Comparison of ENCODE assay signal across 8 cellular contexts in genomic region chr5:134758504-134759341, GRCh38. TPM values are rescaled to one million over a fixed set of nuclear protein-coding genes. Genes with fewer than 3 reads are reported as not detected.
DNase-seq lines count a peak whose midpoint lies in the region; ATAC-seq and TF ChIP-seq lines count a peak whose summit lies in the region.

DDX46 (plus strand) TSS chr5:134758779; CDS start chr5:134758939, 160 bp downstream.

- H3K36me3 ChIP-seq in PC-3 (ENCODE audit: low read depth, low read length) (no peaks in the 10 kb centered on the region), muscle layer of colon (ENCODE audit: insufficient read depth, low read length) (peaks cover 3% of the 10 kb centered on the region)

- H3K27me3 ChIP-seq in PC-3 (ENCODE audit: low read length), result no peaks in the 10 kb centered on the region
- no peaks in the 10 kb centered on the region for H3K27me3 ChIP-seq in muscle layer of colon (ENCODE audit: control insufficient read depth in 1 of 2, insufficient read depth in 2 of 2, low read length in 2 of 2)

- H3K27ac ChIP-seq in PC-3 (ENCODE audit: low read length) (peak within 1 kb of the TSS; percentile 25), muscle layer of colon (ENCODE audit: low read depth, low read length) (peak within 1 kb of the TSS; percentile 78)

- no peaks in the 10 kb centered on the region for H3K9me2 ChIP-seq in PC-3 (replicated peaks; ENCODE audit: low read length)

- BruUV-seq in PC-3 (replicated peaks; lab: Mats Ljungman, UMichigan), result no TSS peak

- H3F3A ChIP-seq in PC-3 (ENCODE audit: low read length, unreplicated experiment), result no peaks in the 10 kb centered on the region

- ATAC-seq in GM21576 (IDR thresholded peaks at IDR 0.05; ENCODE audit: unreplicated experiment), result peak; percentile 97
- ATAC-seq in PC-3, result peak; percentile 98

- intact Hi-C loops in PC-3 (cut with micrococcal nuclease), result loop anchor here (2.0 kb wide), 1 partner anchor 20 kb away; the partner anchor contains the start of gene CAMLG

- peak; percentile 98 for DNase-seq in DMS53 (lab: John Stamatoyannopoulos, UW)
- peak; percentile 84 for DNase-seq in Jurkat, Clone E6-1 (ENCODE audit: low read depth, low spot score)
- peak; percentile 90 for DNase-seq in PC-3
- peak; percentile 95 for DNase-seq in activated T-cell treated with anti-CD3 and anti-CD28 coated beads, Interleukin-2, amount 50 U/mL, for 1 hour
- DNase-seq in epithelial cell of proximal tubule (ENCODE audit: low read depth), result no peak
- DNase-seq in stimulated activated CD8-positive, alpha-beta memory T cell treated with anti-CD3 and anti-CD28 coated beads, Interleukin-7, amount 100 ng/mL, for 24 hours (ENCODE audit: low read depth), result peak; percentile 89

- CTCF ChIA-PET in PC-3 (lab: Charles Lee), result interaction anchor here (0.5 to 0.6 kb wide), 2 partner anchors 84 to 214 kb away, joined by 3 read pairs; no protein-coding TSS in a partner anchor

- peaks cover 12% of the 10 kb centered on the region for H4K20me1 ChIP-seq in PC-3 (ENCODE audit: low read length)

- peaks cover 16% of the 10 kb centered on the region for H3K4me1 ChIP-seq in PC-3 (ENCODE audit: insufficient read depth, low read length)
- peaks cover 11% of the 10 kb centered on the region for H3K4me1 ChIP-seq in muscle layer of colon (ENCODE audit: insufficient read depth, low read length)

- peak within 1 kb of the TSS; percentile 84 for H2AFZ ChIP-seq in PC-3 (ENCODE audit: low read length)

- TF ChIP-seq CTCF in PC-3 (conservative IDR thresholded peaks at IDR 0.05; ENCODE audit: low read depth, low read length) (peak; percentile 70), epithelial cell of proximal tubule (conservative IDR thresholded peaks at IDR 0.05; ENCODE audit: low read depth, low read length) (peak; percentile 66)

- H3K9ac ChIP-seq in PC-3 (ENCODE audit: low read length), result peak within 1 kb of the TSS; percentile 95
- H3K9ac ChIP-seq in muscle layer of colon (ENCODE audit: low read length), result peak within 1 kb of the TSS; percentile 85

- H3K9me3 ChIP-seq in PC-3 (ENCODE audit: low read length), result no peaks in the 10 kb centered on the region
- H3K9me3 ChIP-seq in muscle layer of colon (ENCODE audit: low read length), result no peaks in the 10 kb centered on the region

- POLR2A ChIA-PET in PC-3 (lab: Charles Lee; ENCODE audit: unreplicated experiment), result interaction anchor here (0.5 to 0.7 kb wide), 2 partner anchors 30 to 266 kb away, joined by 3 to 7 read pairs; no protein-coding TSS in a partner anchor

- H3K4me3 ChIP-seq in Jurkat, Clone E6-1 (ENCODE audit: low read length), result peak within 1 kb of the TSS; percentile 78
- H3K4me3 ChIP-seq in PC-3 (ENCODE audit: low read length) (peak within 1 kb of the TSS; percentile 91), epithelial cell of proximal tubule (ENCODE audit: low read depth, low read length) (peak within 1 kb of the TSS; percentile 85), muscle layer of colon (ENCODE audit: low read depth in 1 of 2, low read length in 2 of 2) (peak within 1 kb of the TSS; percentile 66 to 83)

- peak within 1 kb of the TSS; percentile 99 for H3K4me2 ChIP-seq in PC-3 (ENCODE audit: low read length)

- peaks cover 49% of the 10 kb centered on the region for H3K79me2 ChIP-seq in PC-3 (ENCODE audit: low read length)

RNA-seq across cellular contexts. Expression of gene DDX46, which starts in this region (rescaled TPM):
- polyA plus RNA-seq in Jurkat, Clone E6-1 (2012; ENCODE audit: insufficient read depth, insufficient read length), result 82.1 TPM
- 29.0 and 36.8 TPM in 2 replicates for total RNA-seq in PC-3 (2014; rRNA removed)
- 30.4 and 35.0 TPM in 2 replicates for total RNA-seq in epithelial cell of proximal tubule
